ENCODE assay signal across 11 cellular contexts in genomic region chr14:92549853-92550244, GRCh38. TPM values are rescaled to one million over a fixed set of nuclear protein-coding genes. Genes with fewer than 3 reads are reported as not detected.
DNase-seq lines count a peak whose midpoint lies in the region; ATAC-seq and TF ChIP-seq lines count a peak whose summit lies in the region.
"Had no signal": no experiment of that assay in that cellular context is flagged by ENCODE, and none has a peak within 500 bp of the region (broad histone marks: within the 10 kb centered on the region; RNA-seq: fewer than 3 reads in every experiment).

No MANE protein-coding gene starts in this region.

- ATAC-seq in psoas muscle (peak; percentile 36 to 76 (median 69)), GM18873 (IDR thresholded peaks at IDR 0.05; ENCODE audit: low FRiP score, unreplicated experiment) (no peak)
- ATAC-seq: stimulated activated memory B cell treated with anti-CD40 and anti-IgM and Interleukin-4, amounts not matched to agents 10 μg/mL and 1 μg/mL and 100 μg/mL, for 72 hours had no signal

- H3K36me3 ChIP-seq in psoas muscle (ENCODE audit: insufficient read depth in 1 of 2, low read depth in 1 of 2), result no peaks in the 10 kb centered on the region
- H3K36me3 ChIP-seq in HAP-1 (replicated peaks), result no peaks in the 10 kb centered on the region
- H3K36me3 ChIP-seq: brain microvascular endothelial cell had no signal

- in situ Hi-C loops in HAP-1 (cut with MboI; ENCODE audit: low sequenced_read_pairs), result no loop called here

- H3K27me3 ChIP-seq in psoas muscle (ENCODE audit: insufficient read depth in 3 of 3, low read length in 2 of 3) (no peaks in the 10 kb centered on the region), HAP-1 (ENCODE audit: low read depth) (no peaks in the 10 kb centered on the region)
- H3K27me3 ChIP-seq: brain microvascular endothelial cell had no signal

- H3K4me1 ChIP-seq in psoas muscle (no peaks in the 10 kb centered on the region), HAP-1 (no peaks in the 10 kb centered on the region)

- H3K4me3 ChIP-seq in fibroblast of the aortic adventitia (ENCODE audit: low read depth, low read length), result no peak overlapping the region
- no peak overlapping the region for H3K4me3 ChIP-seq in psoas muscle
- H3K4me3 ChIP-seq in HAP-1, result no peak overlapping the region

- peak; percentile 73 for DNase-seq in DMS 273 (lab: John Stamatoyannopoulos, UW; ENCODE audit: unreplicated experiment)
- peak; percentile 24 for DNase-seq in NCI-H2227 (lab: John Stamatoyannopoulos, UW; ENCODE audit: unreplicated experiment)
- peak; percentile 10 for DNase-seq in fibroblast of the aortic adventitia (ENCODE audit: low read depth)
- peak; percentile 54 to 78 for DNase-seq in psoas muscle
- no peak for DNase-seq in HAP-1 (ENCODE audit: low spot score in 2 of 2)
- no peak for DNase-seq in SK-N-DZ (ENCODE audit: low spot score)
- DNase-seq in COLO668 (lab: John Stamatoyannopoulos, UW; ENCODE audit: unreplicated experiment), result no peak
- DNase-seq: activated CD4-positive, alpha-beta memory T cell treated with anti-CD3 and anti-CD28 coated beads for 36 hours; brain microvascular endothelial cell had no signal

- no peak for TF ChIP-seq CTCF in fibroblast of the aortic adventitia (IDR thresholded peaks at IDR 0.05; ENCODE audit: insufficient read depth, low read length)
- TF ChIP-seq CTCF in psoas muscle (IDR thresholded peaks at IDR 0.05), result no peak

- peak overlapping the region; percentile 50 for H3K27ac ChIP-seq in psoas muscle
- H3K27ac ChIP-seq: brain microvascular endothelial cell had no signal

- 13 to 18% (median 14%) methylated on average over 7 of the region's 7 CpGs for WGBS in psoas muscle, 3 donors

- intact Hi-C loops in psoas muscle (cut with DNase I), result no loop called here

- H3K9me3 ChIP-seq in psoas muscle, result no peaks in the 10 kb centered on the region
- no peaks in the 10 kb centered on the region for H3K9me3 ChIP-seq in HAP-1

RNA-seq across cellular contexts. Expression of gene RIN3, which starts 36.3 kb away (rescaled TPM):
- total RNA-seq in fibroblast of the aortic adventitia (ENCODE audit: low replicate concordance) (5.7 and 7.2 TPM in 2 replicates), psoas muscle (1 to 10 TPM; 3.8 to 8.7 (median 5.1) TPM)
- 1 to 10 TPM; 1.2 to 2.9 (median 1.5) TPM for polyA plus RNA-seq in psoas muscle
- polyA plus RNA-seq in SK-N-DZ (2014; cell fraction: cytosol; rRNA removed), result not detected in 2 replicates
- not detected in 2 replicates for polyA plus RNA-seq in SK-N-DZ (2014; cell fraction: nucleus; rRNA removed)

Comparison
In these comparisons a context has a peak if more than half of its experiments do, and no peak if none do; other contexts are left out.
1. DNase-seq: peak in DMS 273 (single experiment), NCI-H2227 (single experiment), fibroblast of the aortic adventitia (single experiment) and psoas muscle (2 of 2); none in HAP-1 (0 of 2), SK-N-DZ (single experiment) and COLO668 (single experiment).